ENCODE assay signal across 1 cellular context in the genomic region with DNA sequence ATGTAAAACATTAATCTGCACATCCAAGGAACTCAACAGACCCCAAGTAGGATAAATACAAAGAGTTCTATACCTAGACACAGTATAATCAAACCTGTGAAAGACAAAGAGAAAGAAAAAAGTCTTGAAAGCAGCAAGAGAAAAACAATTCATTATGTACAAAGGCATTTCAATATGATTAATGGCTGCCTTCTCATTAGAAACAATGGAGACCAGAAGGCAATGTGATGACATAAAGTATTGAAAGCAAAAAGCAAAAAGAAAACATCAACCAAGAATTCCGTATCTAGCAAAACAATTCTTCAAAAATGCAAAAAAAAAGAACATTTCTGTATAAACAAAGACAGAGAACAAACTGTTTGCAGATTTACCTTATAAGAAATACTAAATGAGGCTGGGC.
TF ChIP-seq lines count a peak whose summit lies in the region.

No MANE protein-coding gene starts in this region.

TF ChIP-seq in K562, 482 proteins besides CTCF, POLR2A, EP300 and RAD21 (continued from another document):
- TF ChIP-seq, protein P1, sequence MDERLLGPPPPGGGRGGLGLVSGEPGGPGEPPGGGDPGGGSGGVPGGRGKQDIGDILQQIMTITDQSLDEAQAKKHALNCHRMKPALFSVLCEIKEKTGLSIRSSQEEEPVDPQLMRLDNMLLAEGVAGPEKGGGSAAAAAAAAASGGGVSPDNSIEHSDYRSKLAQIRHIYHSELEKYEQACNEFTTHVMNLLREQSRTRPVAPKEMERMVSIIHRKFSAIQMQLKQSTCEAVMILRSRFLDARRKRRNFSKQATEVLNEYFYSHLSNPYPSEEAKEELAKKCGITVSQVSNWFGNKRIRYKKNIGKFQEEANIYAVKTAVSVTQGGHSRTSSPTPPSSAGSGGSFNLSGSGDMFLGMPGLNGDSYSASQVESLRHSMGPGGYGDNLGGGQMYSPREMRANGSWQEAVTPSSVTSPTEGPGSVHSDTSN (CRISPR knock-in tag; IDR thresholded peaks at IDR 0.05; ENCODE audit: low read depth): no peak
- TF ChIP-seq, protein P1 (tag; conservative IDR thresholded peaks at IDR 0.05; ENCODE audit: low read depth): peak; percentile 40; the same call in 1 of the 2 replicates
- peak; percentile 39 for TF ChIP-seq MEIS2 (IDR thresholded peaks at IDR 0.05; ENCODE audit: partially characterized antibody)
- no peak for TF ChIP-seq ETS2 (tag; IDR thresholded peaks at IDR 0.05; ENCODE audit: borderline replicate concordance, poor library complexity, severe bottlenecking)
